ENCODE assay signal across 12 cellular contexts in genomic region chr17:78980624-78980972, GRCh38. TPM values are rescaled to one million over a fixed set of nuclear protein-coding genes. Genes with fewer than 3 reads are reported as not detected.
DNase-seq lines count a peak whose midpoint lies in the region; ATAC-seq and TF ChIP-seq lines count a peak whose summit lies in the region.
"Had no signal": no experiment of that assay in that cellular context is flagged by ENCODE, and none has a peak within 500 bp of the region (broad histone marks: within the 10 kb centered on the region; RNA-seq: fewer than 3 reads in every experiment).

No MANE protein-coding gene starts in this region.

- H3K27me3 Mint-ChIP-seq in CD4-positive, alpha-beta T cell, result no peaks in the 10 kb centered on the region
- H3K27me3 Mint-ChIP-seq: activated CD8-positive, alpha-beta memory T cell treated with anti-CD3 and anti-CD28 coated beads, Interleukin-2, amount 10 ng/mL, durations not matched to agents 7 days and 5 days; CD4-positive, alpha-beta memory T cell had no signal

- H3K4me3 ChIP-seq in Peyer's patch, result no peak overlapping the region
- no peak overlapping the region for H3K4me3 ChIP-seq in esophagus muscularis mucosa
- no peak overlapping the region for H3K4me3 ChIP-seq in parathyroid adenoma (ENCODE audit: low read depth, low read length)

- no peak for ATAC-seq in CD4-positive, alpha-beta T cell (ENCODE audit: poor library complexity)
- ATAC-seq in HG03469 (IDR thresholded peaks at IDR 0.05; ENCODE audit: unreplicated experiment), result no peak

- H3K9me3 ChIP-seq in CD4-positive, alpha-beta T cell (ENCODE audit: control insufficient read depth, low read length), result no peaks in the 10 kb centered on the region
- H3K9me3 ChIP-seq in Peyer's patch (no peaks in the 10 kb centered on the region), esophagus muscularis mucosa (no peaks in the 10 kb centered on the region), parathyroid adenoma (ENCODE audit: control insufficient read depth, low read length) (no peaks in the 10 kb centered on the region)
- H3K9me3 ChIP-seq: left lung had no signal

- peaks cover 0 to 48% (median 13%) of the 10 kb centered on the region in 4 donors for H3K4me1 ChIP-seq in Peyer's patch
- peaks cover 45 to 51% (median 48%) of the 10 kb centered on the region in 4 donors for H3K4me1 ChIP-seq in esophagus muscularis mucosa
- H3K4me1 ChIP-seq in parathyroid adenoma, result peaks cover 16% of the 10 kb centered on the region

- H3K79me2 ChIP-seq in parathyroid adenoma, result no peaks in the 10 kb centered on the region

- TF ChIP-seq EP300 in esophagus muscularis mucosa (IDR thresholded peaks at IDR 0.05), result no peak

- H3K4me2 ChIP-seq in parathyroid adenoma (ENCODE audit: low read length), result no peak overlapping the region

- no peak for TF ChIP-seq POLR2A in Peyer's patch (IDR thresholded peaks at IDR 0.05)
- TF ChIP-seq POLR2A in esophagus muscularis mucosa (IDR thresholded peaks at IDR 0.05; ENCODE audit: low read depth), result no peak

- peak overlapping the region; percentile 20 for H3K4me3 Mint-ChIP-seq in CD4-positive, alpha-beta T cell

- POLR2A ChIA-PET in CD4-positive, alpha-beta T cell (lab: Charles Lee), result interaction anchor here (0.5 kb wide), 1 partner anchor 60 kb away, joined by 3 read pairs; no protein-coding TSS in a partner anchor

- peak overlapping the region; percentile 86 for H2AFZ ChIP-seq in parathyroid adenoma

- H3K27ac Mint-ChIP-seq in CD4-positive, alpha-beta T cell, result no peak overlapping the region
- H3K27ac Mint-ChIP-seq: stimulated activated effector memory CD8-positive, alpha-beta T cell treated with anti-CD3 and anti-CD28 coated beads, Interleukin-12 subunit alpha, Interleukin-12 subunit beta, amount 100 ng/mL, for 72 hours had no signal

- H3K27ac ChIP-seq in CD4-positive, alpha-beta T cell (ENCODE audit: low read depth, low read length), result no peak overlapping the region
- H3K27ac ChIP-seq in Peyer's patch, result peak overlapping the region; percentile 56 to 83 (median 78)
- peak overlapping the region in 3 of 4 donors; percentile 49 to 68 (median 66) for H3K27ac ChIP-seq in esophagus muscularis mucosa (replicated peaks in 1 of 4)
- no peak overlapping the region for H3K27ac ChIP-seq in parathyroid adenoma

- intact Hi-C loops in CD4-positive, alpha-beta T cell (cut with DNase I, micrococcal nuclease), result no loop called here
- intact Hi-C loops in esophagus muscularis mucosa (cut with DNase I), result no loop called here

- peaks cover 9% of the 10 kb centered on the region for H3K36me3 Mint-ChIP-seq in CD4-positive, alpha-beta T cell (ENCODE audit: low read depth)
- H3K36me3 Mint-ChIP-seq: activated CD8-positive, alpha-beta memory T cell treated with anti-CD3 and anti-CD28 coated beads, Interleukin-2, amount 10 ng/mL, durations not matched to agents 7 days and 5 days; CD4-positive, alpha-beta memory T cell; stimulated activated effector memory CD8-positive, alpha-beta T cell treated with anti-CD3 and anti-CD28 coated beads, Interleukin-12 subunit alpha, Interleukin-12 subunit beta, amount 100 ng/mL, for 72 hours had no signal

- CTCF ChIA-PET in CD4-positive, alpha-beta T cell (lab: Charles Lee), result no interaction called here

- no peak for DNase-seq in CD4-positive, alpha-beta T cell
- DNase-seq in Peyer's patch (no peak), esophagus muscularis mucosa (ENCODE audit: extremely low spot score) (no peak), NCI-H2171 (lab: John Stamatoyannopoulos, UW) (no peak)
- no peak for DNase-seq in activated effector memory CD4-positive, alpha-beta T cell treated with anti-CD3 and anti-CD28 coated beads, Interleukin-2, amount 50 U/mL, for 16 hours
- DNase-seq: NCI-H510A treated with DMSO at 0.1 percent for 48 hours had no signal

- H3K9me3 Mint-ChIP-seq in CD4-positive, alpha-beta T cell, result no peaks in the 10 kb centered on the region
- H3K9me3 Mint-ChIP-seq: CD4-positive, alpha-beta memory T cell; stimulated activated effector memory CD8-positive, alpha-beta T cell treated with anti-CD3 and anti-CD28 coated beads, Interleukin-12 subunit alpha, Interleukin-12 subunit beta, amount 100 ng/mL, for 72 hours had no signal

- H3K36me3 ChIP-seq in Peyer's patch (no peaks in the 10 kb centered on the region), esophagus muscularis mucosa (peaks cover 0 to 6% (median 0%) of the 10 kb centered on the region in 4 donors), parathyroid adenoma (ENCODE audit: control insufficient read depth, insufficient read depth, low read length) (no peaks in the 10 kb centered on the region)
- H3K36me3 ChIP-seq: left lung had no signal

- TF ChIP-seq CTCF in CD4-positive, alpha-beta T cell (IDR thresholded peaks at IDR 0.05), result no peak
- TF ChIP-seq CTCF in Peyer's patch (IDR thresholded peaks at IDR 0.05) (no peak), esophagus muscularis mucosa (IDR thresholded peaks at IDR 0.05) (no peak), parathyroid adenoma (IDR thresholded peaks at IDR 0.05) (no peak)

- H3K4me1 Mint-ChIP-seq in CD4-positive, alpha-beta T cell (ENCODE audit: low read depth), result peaks cover 13% of the 10 kb centered on the region
- H3K4me1 Mint-ChIP-seq: stimulated activated effector memory CD8-positive, alpha-beta T cell treated with anti-CD3 and anti-CD28 coated beads, Interleukin-12 subunit alpha, Interleukin-12 subunit beta, amount 100 ng/mL, for 72 hours had no signal

- 69% methylated on average over 4 of the region's 8 CpGs for WGBS in esophagus muscularis mucosa

- no peaks in the 10 kb centered on the region for H3K27me3 ChIP-seq in CD4-positive, alpha-beta T cell (ENCODE audit: control insufficient read depth, insufficient read depth, low read length)
- no peaks in the 10 kb centered on the region for H3K27me3 ChIP-seq in Peyer's patch
- no peaks in the 10 kb centered on the region for H3K27me3 ChIP-seq in esophagus muscularis mucosa
- no peaks in the 10 kb centered on the region for H3K27me3 ChIP-seq in parathyroid adenoma (ENCODE audit: control insufficient read depth, insufficient read depth, low read length)
- H3K27me3 ChIP-seq: left lung had no signal

- H3K9ac ChIP-seq in parathyroid adenoma, result no peak overlapping the region

RNA-seq across cellular contexts. Expression of gene LGALS3BP, which starts 0.9 kb away (rescaled TPM):
- 10 to 100 TPM; 38.8 to 41.0 TPM for total RNA-seq in CD4-positive, alpha-beta T cell
- total RNA-seq in Peyer's patch (1,000 to 10,000 TPM in 3 of 4 donors, 100 to 1,000 TPM in 1; 202 to 2,181 (median 1,427) TPM), esophagus muscularis mucosa (100 to 1,000 TPM; 106 to 284 (median 197) TPM)

RNA-seq across cellular contexts. Expression of gene CANT1, which starts 29.0 kb away (rescaled TPM):
- total RNA-seq in CD4-positive, alpha-beta T cell, result 10 to 100 TPM; 28.3 to 30.0 TPM
- total RNA-seq in Peyer's patch (100 to 1,000 TPM in 1 of 4 donors, 10 to 100 TPM in 3; 56.9 to 125 (median 80.0) TPM), esophagus muscularis mucosa (10 to 100 TPM; 21.2 to 33.7 (median 27.0) TPM)

RNA-seq across cellular contexts. Expression of gene C1QTNF1, which starts 43.4 kb away (rescaled TPM):
- total RNA-seq in CD4-positive, alpha-beta T cell, result not detected
- total RNA-seq in Peyer's patch, result 10 to 100 TPM in 3 of 4 donors, 1 to 10 TPM in 1; 6.3 to 20.6 (median 14.3) TPM
- total RNA-seq in esophagus muscularis mucosa, result 100 to 1,000 TPM in 1 of 4 donors, 10 to 100 TPM in 3; 31.1 to 115 (median 70.4) TPM
- total RNA-seq: activated CD8-positive, alpha-beta memory T cell treated with anti-CD3 and anti-CD28 coated beads, Interleukin-2, amount 10 ng/mL, durations not matched to agents 7 days and 5 days; CD4-positive, alpha-beta memory T cell had no signal

RNA-seq across cellular contexts. Expression of gene TIMP2, which starts 55.4 kb away (rescaled TPM):
- 1 to 10 TPM; 6.2 to 7.0 TPM for total RNA-seq in CD4-positive, alpha-beta T cell
- total RNA-seq in Peyer's patch (10 to 100 TPM; 27.2 to 73.2 (median 45.0) TPM), esophagus muscularis mucosa (100 to 1,000 TPM; 177 to 315 (median 229) TPM)

Comparison
In these comparisons a context has a peak if more than half of its experiments do, and no peak if none do; other contexts are left out.
1. H3K27ac ChIP-seq: peak in Peyer's patch (4 of 4) and esophagus muscularis mucosa (3 of 4); none in CD4-positive, alpha-beta T cell (single experiment) and parathyroid adenoma (single experiment).
2. RNA of gene C1QTNF1, which starts 43.4 kb away (total RNA-seq): 31.1 to 115 TPM in esophagus muscularis mucosa and 6.3 to 20.6 TPM in Peyer's patch; not detected in CD4-positive, alpha-beta T cell; every median in the first group is over 4 times any median in the second.